In genomic region chr16:10918294-10919002, GRCh38 we compare ENCODE assay signal across 8 cellular contexts. TPM values are rescaled to one million over a fixed set of nuclear protein-coding genes. Genes with fewer than 3 reads are reported as not detected.
A peak's percentile ranks its signal among the peaks of the same experiment; 100 is the strongest.
DNase-seq lines count a peak whose midpoint lies in the region; ATAC-seq, FAIRE-seq and TF ChIP-seq lines count a peak whose summit lies in the region.

No MANE protein-coding gene starts in this region.

- DNase-seq in CD8-positive, alpha-beta memory T cell, result peak; percentile 49 to 81 (median 66)
- DNase-seq in HEK293T (ENCODE audit: extremely low spot score) (peak; percentile 83), NCI-H2171 treated with DMSO at 0.1 percent for 48 hours (lab: John Stamatoyannopoulos, UW) (peak; percentile 74), WERI-Rb-1 (peak; percentile 92), bronchial epithelial cell (ENCODE audit: low read depth) (peak; percentile 89), keratinocyte (ENCODE audit: low read depth, low spot score) (peak; percentile 84)
- peak; percentile 43 to 63 for DNase-seq in stimulated activated CD4-positive, alpha-beta T cell treated with anti-CD3 and anti-CD28 coated beads, Interleukin-15, amount 100 ng/mL, for 1 hour (ENCODE audit: low read depth in 1 of 2, low spot score in 1 of 2)

- no peak for FAIRE-seq in bronchial epithelial cell (lab: Jason Lieb, UNC)
- FAIRE-seq in keratinocyte (lab: Jason Lieb, UNC), result peak; percentile 71

- peaks cover 4% of the 10 kb centered on the region for H3K4me1 ChIP-seq in CD8-positive, alpha-beta memory T cell (ENCODE audit: insufficient read depth, low read length)
- H3K4me1 ChIP-seq in keratinocyte (ENCODE audit: control insufficient read depth, extremely low read depth, insufficient read depth, low read length), result peaks cover 3% of the 10 kb centered on the region

- no peaks in the 10 kb centered on the region for H3K27me3 Mint-ChIP-seq in CD8-positive, alpha-beta memory T cell

- no peak for ATAC-seq in GM21825 (IDR thresholded peaks at IDR 0.05; ENCODE audit: unreplicated experiment)

- no peaks in the 10 kb centered on the region for H3K36me3 ChIP-seq in CD8-positive, alpha-beta memory T cell (ENCODE audit: insufficient read depth, low read length)
- H3K36me3 ChIP-seq in WERI-Rb-1 (no peaks in the 10 kb centered on the region), bronchial epithelial cell (ENCODE audit: control insufficient read depth, insufficient read depth, low read length) (no peaks in the 10 kb centered on the region), keratinocyte (ENCODE audit: control insufficient read depth in 2 of 2, extremely low read depth in 1 of 2, insufficient read depth in 2 of 2, low read length in 2 of 2) (no peaks in the 10 kb centered on the region)

- no peaks in the 10 kb centered on the region for H3K9me3 ChIP-seq in CD8-positive, alpha-beta memory T cell (ENCODE audit: low read length)
- H3K9me3 ChIP-seq in WERI-Rb-1 (ENCODE audit: severe bottlenecking) (no peaks in the 10 kb centered on the region), keratinocyte (ENCODE audit: control insufficient read depth, low read depth, low read length) (no peaks in the 10 kb centered on the region)

- H3K9me3 Mint-ChIP-seq in CD8-positive, alpha-beta memory T cell, result no peaks in the 10 kb centered on the region

- peak overlapping the region in 2 of 8 donors; percentile 2 to 21 for H3K27ac Mint-ChIP-seq in CD8-positive, alpha-beta memory T cell

- POLR2A ChIA-PET in CD8-positive, alpha-beta memory T cell (lab: Charles Lee), result no interaction called here
- POLR2A ChIA-PET in HEK293T (lab: Yijun Ruan, JAX), result interaction anchor here (0.5 to 1.1 kb wide), 2 partner anchors 174 to 178 kb away, joined by 3 to 4 read pairs; partner anchors contain the start of gene NUBP1

- H3K27me3 ChIP-seq in CD8-positive, alpha-beta memory T cell (ENCODE audit: insufficient read depth, low read length, poor library complexity, severe bottlenecking), result no peaks in the 10 kb centered on the region
- H3K27me3 ChIP-seq in WERI-Rb-1 (ENCODE audit: insufficient read depth, low read depth, severe bottlenecking), result no peaks in the 10 kb centered on the region
- no peaks in the 10 kb centered on the region for H3K27me3 ChIP-seq in bronchial epithelial cell (ENCODE audit: control insufficient read depth, insufficient read depth, low read length)
- H3K27me3 ChIP-seq in keratinocyte (ENCODE audit: control insufficient read depth, extremely low read depth, insufficient read depth, low read length), result no peaks in the 10 kb centered on the region

- H3K27ac ChIP-seq in CD8-positive, alpha-beta memory T cell (ENCODE audit: low read depth, low read length), result no peak overlapping the region
- no peak overlapping the region for H3K27ac ChIP-seq in WERI-Rb-1
- H3K27ac ChIP-seq in keratinocyte (ENCODE audit: control insufficient read depth, insufficient read depth, low read length), result no peak overlapping the region

- TF ChIP-seq CTCF in WERI-Rb-1 (IDR thresholded peaks at IDR 0.05; ENCODE audit: low read depth, low read length) (peak; percentile 97), bronchial epithelial cell (IDR thresholded peaks at IDR 0.05; ENCODE audit: insufficient read depth, low read length, severe bottlenecking) (peak; percentile 100), keratinocyte (optimal IDR thresholded peaks at IDR 0.05 in 1 of 3, IDR thresholded peaks at IDR 0.05 in 1 of 3, conservative IDR thresholded peaks at IDR 0.05 in 1 of 3; ENCODE audit: extremely low read depth in 1 of 3, insufficient read depth in 2 of 3, low read length in 3 of 3) (peak; percentile 98 to 99 (median 99))

- peaks cover 4 to 7% (median 5%) of the 10 kb centered on the region in 3 donors for H3K4me1 Mint-ChIP-seq in CD8-positive, alpha-beta memory T cell

- H3K9me1 ChIP-seq in keratinocyte (ENCODE audit: control insufficient read depth, extremely low read depth, insufficient read depth, low read length), result no peaks in the 10 kb centered on the region

- peaks cover 0 to 11% (median 5%) of the 10 kb centered on the region in 3 donors for H3K36me3 Mint-ChIP-seq in CD8-positive, alpha-beta memory T cell

- H3K79me2 ChIP-seq in keratinocyte (ENCODE audit: control insufficient read depth, insufficient read depth, low read length), result no peaks in the 10 kb centered on the region

- no peak overlapping the region for H3K9ac ChIP-seq in keratinocyte (ENCODE audit: control insufficient read depth, extremely low read depth, insufficient read depth, low read length)

- H4K20me1 ChIP-seq in keratinocyte (ENCODE audit: control insufficient read depth, extremely low read depth, insufficient read depth, low read length), result no peaks in the 10 kb centered on the region

- H3K4me3 Mint-ChIP-seq in CD8-positive, alpha-beta memory T cell, result no peak overlapping the region

- H2AFZ ChIP-seq in keratinocyte (ENCODE audit: control insufficient read depth, low read length), result no peak overlapping the region

- H3K4me2 ChIP-seq in keratinocyte (ENCODE audit: control insufficient read depth, extremely low read depth, insufficient read depth, low read depth, low read length), result peak overlapping the region; percentile 22

- dilution Hi-C loops in keratinocyte (cut with MboI; ENCODE audit: extremely low pct_ligation_motif_present, low sequenced_read_pairs), result loop anchor here (25.0 kb wide), 1 partner anchor 181 kb away; the partner anchor contains the start of gene NUBP1

- CTCF ChIA-PET in CD8-positive, alpha-beta memory T cell (lab: Charles Lee), result interaction anchor here (0.5 to 2.7 kb wide), 14 partner anchors 8 to 403 kb away, joined by 3 to 14 read pairs (median 4); partner anchors contain the start of gene NUBP1
- CTCF ChIA-PET in HEK293T (lab: Yijun Ruan, JAX), result interaction anchor here (0.9 to 2.0 kb wide), 10 partner anchors 9 to 403 kb away, joined by 3 to 11 read pairs (median 4); partner anchors contain the start of gene NUBP1

- H3K4me3 ChIP-seq in CD8-positive, alpha-beta memory T cell (ENCODE audit: low read length), result no peak overlapping the region
- no peak overlapping the region for H3K4me3 ChIP-seq in WERI-Rb-1 (ENCODE audit: low read depth, low read length)
- H3K4me3 ChIP-seq in bronchial epithelial cell (ENCODE audit: low read depth, low read length), result no peak overlapping the region
- no peak overlapping the region for H3K4me3 ChIP-seq in keratinocyte (ENCODE audit: control insufficient read depth in 2 of 3, extremely low read depth in 1 of 3, insufficient read depth in 2 of 3, low read depth in 1 of 3, low read length in 3 of 3)

TF ChIP-seq in HEK293T, 16 proteins besides CTCF, POLR2A, EP300 and RAD21:
- TF ChIP-seq FOXK2 (IDR thresholded peaks at IDR 0.05), result no peak
- no peak for TF ChIP-seq LEF1 (IDR thresholded peaks at IDR 0.05; ENCODE audit: borderline replicate concordance)
- no peak for TF ChIP-seq CTBP1 (IDR thresholded peaks at IDR 0.05; ENCODE audit: borderline replicate concordance)
- TF ChIP-seq ARNT (IDR thresholded peaks at IDR 0.05), result no peak
- no peak for TF ChIP-seq ZNF384 (IDR thresholded peaks at IDR 0.05)
- no peak for TF ChIP-seq FOXM1 (IDR thresholded peaks at IDR 0.05; ENCODE audit: borderline replicate concordance)
- peak; percentile 80 for TF ChIP-seq PKNOX1 (IDR thresholded peaks at IDR 0.05)

RNA-seq across cellular contexts. Expression of gene DEXI, which starts 23.8 kb away (rescaled TPM):
- total RNA-seq in CD8-positive, alpha-beta memory T cell, result 10 to 100 TPM; 31.0 to 31.6 TPM
- 58.9 TPM for polyA plus RNA-seq in CD8-positive, alpha-beta memory T cell
- 46.2 and 47.9 TPM in 2 replicates for total RNA-seq in bronchial epithelial cell
- 25.9 to 51.8 TPM (median 32.5 TPM) in 3 replicates for polyA plus RNA-seq in keratinocyte
- 6.2 TPM for polyA plus RNA-seq in keratinocyte (2011; ENCODE audit: low read depth)
- 57.6 and 76.6 TPM in 2 replicates for polyA plus RNA-seq in keratinocyte (2011; cell fraction: cytosol; rRNA removed)
- polyA plus RNA-seq in keratinocyte (2011; cell fraction: nucleus; rRNA removed), result 33.9 and 44.4 TPM in 2 replicates
- 27.1 and 40.9 TPM in 2 replicates for polyA plus RNA-seq in keratinocyte (2012; ENCODE audit: low replicate concordance)
- polyA minus RNA-seq in keratinocyte, result 37.2 to 80.4 TPM (median 58.4 TPM) in 3 replicates
- polyA minus RNA-seq in keratinocyte (2011; cell fraction: cytosol; rRNA and poly(A)+ RNA removed), result 73.3 TPM
- polyA minus RNA-seq in keratinocyte (2011; cell fraction: nucleus; rRNA and poly(A)+ RNA removed), result 12.8 and 14.9 TPM in 2 replicates

RNA-seq across cellular contexts. Expression of gene CLEC16A, which starts 25.9 kb away (rescaled TPM):
- total RNA-seq in CD8-positive, alpha-beta memory T cell, result 10 to 100 TPM; 38.1 to 38.2 TPM
- 18.6 TPM for polyA plus RNA-seq in CD8-positive, alpha-beta memory T cell
- 13.8 and 15.8 TPM in 2 replicates for total RNA-seq in bronchial epithelial cell
- polyA plus RNA-seq in keratinocyte, result 8.5 to 14.6 TPM (median 9.5 TPM) in 3 replicates
- polyA plus RNA-seq in keratinocyte (2011; ENCODE audit: low read depth), result 21.1 TPM
- 12.1 and 13.6 TPM in 2 replicates for polyA plus RNA-seq in keratinocyte (2011; cell fraction: cytosol; rRNA removed)
- polyA plus RNA-seq in keratinocyte (2011; cell fraction: nucleus; rRNA removed), result 24.2 and 28.2 TPM in 2 replicates
- 12.7 and 15.2 TPM in 2 replicates for polyA plus RNA-seq in keratinocyte (2012; ENCODE audit: low replicate concordance)
- polyA minus RNA-seq in keratinocyte, result 25.7 to 41.6 TPM (median 40.4 TPM) in 3 replicates
- polyA minus RNA-seq in keratinocyte (2011; cell fraction: cytosol; rRNA and poly(A)+ RNA removed), result 27.4 TPM
- polyA minus RNA-seq in keratinocyte (2011; cell fraction: nucleus; rRNA and poly(A)+ RNA removed), result 20.9 and 35.0 TPM in 2 replicates

RNA-seq across cellular contexts. Expression of gene CIITA, which starts 41.4 kb away (rescaled TPM):
- 10 to 100 TPM; 11.9 TPM for total RNA-seq in CD8-positive, alpha-beta memory T cell
- 2.8 TPM for polyA plus RNA-seq in CD8-positive, alpha-beta memory T cell
- total RNA-seq in bronchial epithelial cell, result 0.13 TPM in 1 of 2 replicates, not detected in the other
- polyA plus RNA-seq in keratinocyte, result 0.02 to 0.12 TPM (median 0.05 TPM) in 3 replicates
- polyA plus RNA-seq in keratinocyte (2011; ENCODE audit: low read depth), result not detected
- polyA plus RNA-seq in keratinocyte (2011; cell fraction: cytosol; rRNA removed), result 0.06 TPM in 1 of 2 replicates, not detected in the other
- polyA plus RNA-seq in keratinocyte (2011; cell fraction: nucleus; rRNA removed), result 0.04 and 0.05 TPM in 2 replicates
- 0.33 and 0.35 TPM in 2 replicates for polyA plus RNA-seq in keratinocyte (2012; ENCODE audit: low replicate concordance)
- under 0.01 TPM in 1 of 3 replicates, not detected in the others for polyA minus RNA-seq in keratinocyte
- polyA minus RNA-seq in keratinocyte (2011; cell fraction: cytosol; rRNA and poly(A)+ RNA removed), result not detected
- not detected in 2 replicates for polyA minus RNA-seq in keratinocyte (2011; cell fraction: nucleus; rRNA and poly(A)+ RNA removed)

Comparison
In these comparisons a context has a peak if more than half of its experiments do, and no peak if none do; other contexts are left out.
1. RNA of gene CIITA, which starts 41.4 kb away (total RNA-seq): 11.9 TPM in CD8-positive, alpha-beta memory T cell; 0.13 TPM in bronchial epithelial cell; every median in the first group is over 10 times any median in the second.
2. Peak in every context shown above with its lines, with median percentiles within 50 percentile points of each other: DNase-seq and CTCF ChIP-seq.